Comparison of ENCODE assay signal across 8 cellular contexts in genomic region chr4:3834186-3834920, GRCh38.
"Had no signal": no experiment of that assay in that cellular context is flagged by ENCODE, and none has a peak within 500 bp of the region (broad histone marks: within the 10 kb centered on the region; RNA-seq: fewer than 3 reads in every experiment).

No MANE protein-coding gene starts in this region.

- H3K4me1 ChIP-seq: transverse colon had no signal

- DNase-seq: activated naive CD4-positive, alpha-beta T cell treated with anti-CD3 and anti-CD28 coated beads, Interleukin-2, amount 50 U/mL, for 16 hours; body of pancreas; erythroblast; glutamatergic neuron; left colon; stimulated activated naive B cell treated with anti-CD40 and anti-IgM and Interleukin-4, amounts not matched to agents 10 μg/mL and 1 μg/mL and 100 μg/mL, for 72 hours; transverse colon had no signal

- ATAC-seq: body of pancreas; left colon; sciatic nerve; stimulated activated naive B cell treated with anti-CD40 and anti-IgM and Interleukin-4, amounts not matched to agents 10 μg/mL and 1 μg/mL and 100 μg/mL, for 72 hours had no signal

- H3K27me3 ChIP-seq: body of pancreas had no signal

- H3K4me3 ChIP-seq: body of pancreas, transverse colon had no signal

- H3K36me3 ChIP-seq: transverse colon had no signal

- H3K27ac ChIP-seq: body of pancreas, transverse colon had no signal

- H3K9me3 ChIP-seq: body of pancreas, transverse colon had no signal
